Comparison of ENCODE assay signal across 10 cellular contexts in genomic region chr2:174901075-174901474, GRCh38.
DNase-seq lines count a peak whose midpoint lies in the region; ATAC-seq, FAIRE-seq and TF ChIP-seq lines count a peak whose summit lies in the region.
"Had no signal": no experiment of that assay in that cellular context is flagged by ENCODE, and none has a peak within 500 bp of the region (broad histone marks: within the 10 kb centered on the region; RNA-seq: fewer than 3 reads in every experiment).

No MANE protein-coding gene starts in this region.

- H3K27ac Mint-ChIP-seq in astrocyte (ENCODE audit: unreplicated experiment), result no peak overlapping the region
- H3K27ac Mint-ChIP-seq in mesothelial cell of epicardium, result peak overlapping the region; percentile 83

- DNase-seq in Ammon's horn (ENCODE audit: low spot score), result peak; percentile 23
- no peak for DNase-seq in astrocyte (ENCODE audit: low read depth)
- no peak for DNase-seq in mesothelial cell of epicardium (ENCODE audit: low spot score in 2 of 2, unreplicated experiment in 2 of 2)
- DNase-seq in GM10248 (ENCODE audit: extremely low spot score), result no peak
- no peak for DNase-seq in SW480 (ENCODE audit: low spot score)
- DNase-seq in C1 segment of cervical spinal cord (lab: John Stamatoyannopoulos, UW), result no peak
- DNase-seq: ovary; stimulated activated naive CD4-positive, alpha-beta T cell treated with Interleukin-2 at 50 U/mL for 16 hours had no signal

- H3K9ac ChIP-seq in Loucy (ENCODE audit: low read depth, low read length, poor library complexity, severe bottlenecking), result no peak overlapping the region
- no peak overlapping the region for H3K9ac ChIP-seq in astrocyte (ENCODE audit: low read length)

- H3K4me1 ChIP-seq in Loucy (ENCODE audit: insufficient read depth, low read length, poor library complexity, severe bottlenecking) (peaks cover 17% of the 10 kb centered on the region), astrocyte (ENCODE audit: insufficient read depth, low read length) (no peaks in the 10 kb centered on the region)

- no peak for ATAC-seq in HG02642 (IDR thresholded peaks at IDR 0.05; ENCODE audit: poor library complexity, unreplicated experiment)

- peak overlapping the region; percentile 92 for H2AFZ ChIP-seq in Loucy (ENCODE audit: low read length)
- H2AFZ ChIP-seq in astrocyte (ENCODE audit: low read depth, low read length), result no peak overlapping the region

- H3K9me3 ChIP-seq in Loucy (ENCODE audit: insufficient read depth, low read depth, low read length) (no peaks in the 10 kb centered on the region), astrocyte (ENCODE audit: insufficient read depth, low read depth, low read length) (no peaks in the 10 kb centered on the region)
- H3K9me3 ChIP-seq: ovary had no signal

- H3K4me1 Mint-ChIP-seq in astrocyte (ENCODE audit: low read depth, unreplicated experiment) (no peaks in the 10 kb centered on the region), mesothelial cell of epicardium (peaks cover 20% of the 10 kb centered on the region)

- TF ChIP-seq CTCF in Loucy (conservative IDR thresholded peaks at IDR 0.05; ENCODE audit: low read length), result no peak
- TF ChIP-seq CTCF in astrocyte (IDR thresholded peaks at IDR 0.05; ENCODE audit: insufficient read depth, low read depth, low read length), result no peak
- no peak for TF ChIP-seq CTCF in mesothelial cell of epicardium (IDR thresholded peaks at IDR 0.05; ENCODE audit: unreplicated experiment)
- TF ChIP-seq CTCF in GM10248 (IDR thresholded peaks at IDR 0.05; ENCODE audit: control extremely low read depth, extremely low read depth, low read depth, missing control alignments), result no peak

- H3F3A ChIP-seq in Loucy (ENCODE audit: low read depth), result no peaks in the 10 kb centered on the region

- H3K4me3 Mint-ChIP-seq in astrocyte (ENCODE audit: unreplicated experiment) (no peak overlapping the region), mesothelial cell of epicardium (no peak overlapping the region)

- POLR2A ChIA-PET in GM10248 (lab: Yijun Ruan, JAX), result no interaction called here

- H3K36me3 Mint-ChIP-seq in astrocyte (ENCODE audit: low read depth, unreplicated experiment), result no peaks in the 10 kb centered on the region
- peaks cover 6% of the 10 kb centered on the region for H3K36me3 Mint-ChIP-seq in mesothelial cell of epicardium

- H3K27me3 Mint-ChIP-seq in astrocyte (ENCODE audit: low read depth, unreplicated experiment) (no peaks in the 10 kb centered on the region), mesothelial cell of epicardium (ENCODE audit: low read depth) (no peaks in the 10 kb centered on the region)

- H3K9me3 Mint-ChIP-seq in astrocyte (ENCODE audit: unreplicated experiment), result no peaks in the 10 kb centered on the region
- no peaks in the 10 kb centered on the region for H3K9me3 Mint-ChIP-seq in mesothelial cell of epicardium

- H3K27ac ChIP-seq in astrocyte (ENCODE audit: low read depth, low read length), result no peak overlapping the region

- CTCF ChIA-PET in GM10248 (lab: Yijun Ruan, JAX), result interaction anchor here (0.8 to 1.0 kb wide), 2 partner anchors 16 to 36 kb away, joined by 3 read pairs; no protein-coding TSS in a partner anchor

- H3K36me3 ChIP-seq in Loucy (ENCODE audit: insufficient read depth, low read length) (no peaks in the 10 kb centered on the region), astrocyte (ENCODE audit: insufficient read depth, low read length) (no peaks in the 10 kb centered on the region)
- H3K36me3 ChIP-seq: ovary had no signal

- no peaks in the 10 kb centered on the region for H3K9me2 ChIP-seq in Loucy (replicated peaks; ENCODE audit: low read depth, low read length)

- H3K4me2 ChIP-seq in Loucy (ENCODE audit: low read depth, low read length, poor library complexity, severe bottlenecking), result no peak overlapping the region
- H3K4me2 ChIP-seq in astrocyte (ENCODE audit: low read length), result no peak overlapping the region

- no peaks in the 10 kb centered on the region for H3K27me3 ChIP-seq in Loucy (ENCODE audit: insufficient read depth, low read length, poor library complexity, severe bottlenecking)
- H3K27me3 ChIP-seq in astrocyte (ENCODE audit: insufficient read depth, low read length), result no peaks in the 10 kb centered on the region
- H3K27me3 ChIP-seq: ovary had no signal

- FAIRE-seq in astrocyte (lab: Jason Lieb, UNC), result peak; percentile 29

- H4K20me1 ChIP-seq in Loucy (ENCODE audit: insufficient read depth, low read length, poor library complexity, severe bottlenecking), result no peaks in the 10 kb centered on the region
- no peaks in the 10 kb centered on the region for H4K20me1 ChIP-seq in astrocyte (ENCODE audit: insufficient read depth, low read length)

- no peak overlapping the region for H3K4me3 ChIP-seq in Loucy (ENCODE audit: low read length, poor library complexity, severe bottlenecking)
- H3K4me3 ChIP-seq in astrocyte (ENCODE audit: insufficient read depth, low read depth, low read length), result no peak overlapping the region
- H3K4me3 ChIP-seq: ovary had no signal

- H3K79me2 ChIP-seq in Loucy (ENCODE audit: insufficient read depth, low read length) (no peaks in the 10 kb centered on the region), astrocyte (ENCODE audit: insufficient read depth, low read length) (no peaks in the 10 kb centered on the region)
